Comparison of ENCODE assay signal across 18 cellular contexts in the genomic region with DNA sequence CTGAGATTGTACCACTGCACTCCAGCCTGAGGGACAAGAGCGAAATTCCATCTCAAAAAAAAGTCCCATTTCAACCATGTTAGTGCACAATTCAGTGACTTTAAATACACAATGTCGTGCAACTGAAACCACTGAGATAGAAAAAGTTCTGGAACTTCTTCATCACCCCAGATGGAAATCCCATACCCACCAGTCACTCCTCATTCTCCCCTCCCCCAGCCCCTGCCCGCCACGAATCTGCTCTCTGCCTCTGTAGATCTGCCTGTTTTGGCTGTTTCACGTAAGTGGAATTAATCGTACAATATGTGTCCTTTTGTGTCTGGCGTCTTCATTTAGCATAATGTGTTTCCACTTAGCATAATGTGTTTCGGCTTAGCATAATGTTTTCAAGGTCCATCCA. TPM values are rescaled to one million over a fixed set of nuclear protein-coding genes. Genes with fewer than 3 reads are reported as not detected.
DNase-seq lines count a peak whose midpoint lies in the region; ATAC-seq and TF ChIP-seq lines count a peak whose summit lies in the region.
"Had no signal": no experiment of that assay in that cellular context is flagged by ENCODE, and none has a peak within 500 bp of the region (broad histone marks: within the 10 kb centered on the region; RNA-seq: fewer than 3 reads in every experiment).

No MANE protein-coding gene starts in this region.

- no peaks in the 10 kb centered on the region for H3K27me3 ChIP-seq in osteoblast (ENCODE audit: insufficient read depth, low read length)

- peak; percentile 51 for DNase-seq in natural killer cell treated with Interleukin-12 subunit alpha and Interleukin-12 subunit beta and Interleukin-15 and Interleukin-18, amount 100 ng/mL, for 72 hours (ENCODE audit: low spot score)
- DNase-seq in natural killer cell, result no peak
- peak; percentile 58 for DNase-seq in osteoblast (ENCODE audit: insufficient read length, low spot score, missing footprints)
- no peak for DNase-seq in occipital lobe (lab: John Stamatoyannopoulos, UW)
- no peak for DNase-seq in activated naive CD4-positive, alpha-beta T cell treated with anti-CD3 and anti-CD28 coated beads, Interleukin-2, amount 50 U/mL, for 16 hours
- DNase-seq: Calu3; CD4-positive, alpha-beta memory T cell; COR-L47; DMS79 treated with DMSO at 0.1 percent for 48 hours; GF-D8; GOT3; HCEC 1CT had no signal

- H3K4me3 Mint-ChIP-seq in natural killer cell treated with Interleukin-12 subunit alpha and Interleukin-12 subunit beta and Interleukin-15 and Interleukin-18, amount 100 ng/mL, for 72 hours, result no peak overlapping the region
- no peak overlapping the region for H3K4me3 Mint-ChIP-seq in natural killer cell
- peak overlapping the region in 1 of 5 experiments; percentile 23 for H3K4me3 Mint-ChIP-seq in brain
- H3K4me3 Mint-ChIP-seq: CD4-positive, alpha-beta memory T cell had no signal

- H3K4me1 ChIP-seq in osteoblast (ENCODE audit: insufficient read depth, low read length), result no peaks in the 10 kb centered on the region

- H3K4me1 Mint-ChIP-seq in natural killer cell treated with Interleukin-12 subunit alpha and Interleukin-12 subunit beta and Interleukin-15 and Interleukin-18, amount 100 ng/mL, for 72 hours (ENCODE audit: low read depth in 2 of 2), result no peaks in the 10 kb centered on the region
- H3K4me1 Mint-ChIP-seq in natural killer cell (no peaks in the 10 kb centered on the region), brain (peaks cover 22% of the 10 kb centered on the region)
- H3K4me1 Mint-ChIP-seq: CD4-positive, alpha-beta memory T cell had no signal

- no peak overlapping the region for H3K27ac Mint-ChIP-seq in natural killer cell treated with Interleukin-12 subunit alpha and Interleukin-12 subunit beta and Interleukin-15 and Interleukin-18, amount 100 ng/mL, for 72 hours
- H3K27ac Mint-ChIP-seq in natural killer cell (no peak overlapping the region), brain (peak overlapping the region in 3 of 5 experiments; percentile 63 to 89 (median 73))

- ATAC-seq in natural killer cell treated with Interleukin-12 subunit alpha and Interleukin-12 subunit beta and Interleukin-15 and Interleukin-18, amount 100 ng/mL, for 72 hours, result no peak
- no peak for ATAC-seq in natural killer cell

- no peak overlapping the region for H3K27ac ChIP-seq in osteoblast (ENCODE audit: low read depth, low read length)

- H3K4me2 ChIP-seq in osteoblast (ENCODE audit: insufficient read depth, low read length), result no peak overlapping the region

- no peak for TF ChIP-seq CTCF in natural killer cell (IDR thresholded peaks at IDR 0.05)
- TF ChIP-seq CTCF in brain (conservative IDR thresholded peaks at IDR 0.05), result no peak
- no peak for TF ChIP-seq CTCF in osteoblast (IDR thresholded peaks at IDR 0.05; ENCODE audit: extremely low read depth, low read depth, low read length)

- no peaks in the 10 kb centered on the region for H3K9me3 ChIP-seq in osteoblast (ENCODE audit: low read depth, low read length)

- no peaks in the 10 kb centered on the region for H3K36me3 ChIP-seq in osteoblast (ENCODE audit: insufficient read depth, low read length)

- H3K4me3 ChIP-seq in osteoblast (ENCODE audit: insufficient read depth, low read length), result no peak overlapping the region

- intact Hi-C loops in natural killer cell (cut with micrococcal nuclease), result no loop called here

- H3K79me2 ChIP-seq in osteoblast (ENCODE audit: insufficient read depth, low read length), result no peaks in the 10 kb centered on the region

- no peaks in the 10 kb centered on the region for H3K9me3 Mint-ChIP-seq in natural killer cell treated with Interleukin-12 subunit alpha and Interleukin-12 subunit beta and Interleukin-15 and Interleukin-18, amount 100 ng/mL, for 72 hours
- H3K9me3 Mint-ChIP-seq in natural killer cell, result no peaks in the 10 kb centered on the region
- H3K9me3 Mint-ChIP-seq in brain, result no peaks in the 10 kb centered on the region
- H3K9me3 Mint-ChIP-seq: CD4-positive, alpha-beta memory T cell had no signal

- H3K27me3 Mint-ChIP-seq in natural killer cell treated with Interleukin-12 subunit alpha and Interleukin-12 subunit beta and Interleukin-15 and Interleukin-18, amount 100 ng/mL, for 72 hours, result peaks cover 0 to 2% of the 10 kb centered on the region in 2 donors
- H3K27me3 Mint-ChIP-seq in natural killer cell (ENCODE audit: low read depth in 2 of 2), result peaks cover 0 to 3% of the 10 kb centered on the region in 2 donors
- H3K27me3 Mint-ChIP-seq in brain, result peaks cover 9% of the 10 kb centered on the region

- H2AFZ ChIP-seq in osteoblast (ENCODE audit: low read length), result no peak overlapping the region

- H4K20me1 ChIP-seq in osteoblast (ENCODE audit: insufficient read depth, low read length), result no peaks in the 10 kb centered on the region

- H3K36me3 Mint-ChIP-seq in natural killer cell treated with Interleukin-12 subunit alpha and Interleukin-12 subunit beta and Interleukin-15 and Interleukin-18, amount 100 ng/mL, for 72 hours, result no peaks in the 10 kb centered on the region
- H3K36me3 Mint-ChIP-seq in natural killer cell, result no peaks in the 10 kb centered on the region
- no peaks in the 10 kb centered on the region for H3K36me3 Mint-ChIP-seq in brain
- H3K36me3 Mint-ChIP-seq: CD4-positive, alpha-beta memory T cell had no signal

RNA-seq across cellular contexts. Expression of gene SPPL2C, which starts 3.6 kb away (rescaled TPM):
- total RNA-seq in natural killer cell treated with Interleukin-12 subunit alpha and Interleukin-12 subunit beta and Interleukin-15 and Interleukin-18, amount 100 ng/mL, for 72 hours, result not detected
- not detected for total RNA-seq in natural killer cell
- not detected for polyA plus RNA-seq in brain (ENCODE audit: insufficient read depth, low read depth, low replicate concordance)
- total RNA-seq in osteoblast, result not detected in 2 replicates
- total RNA-seq in occipital lobe, result not detected
- total RNA-seq: A172; A673; Calu3; CD4-positive, alpha-beta memory T cell; Daoy; G401 had no signal
- polyA plus RNA-seq: BJ; CD4-positive, alpha-beta memory T cell had no signal

RNA-seq across cellular contexts. Expression of gene MAPT, which starts 53.3 kb away (rescaled TPM):
- under 1 TPM; 0.14 to 0.17 TPM for total RNA-seq in natural killer cell treated with Interleukin-12 subunit alpha and Interleukin-12 subunit beta and Interleukin-15 and Interleukin-18, amount 100 ng/mL, for 72 hours
- total RNA-seq in natural killer cell (1 to 10 TPM in 1 of 3 donors, under 1 TPM in 2; 0.14 to 1.3 (median 0.58) TPM), osteoblast (0.29 and 0.36 TPM in 2 replicates), occipital lobe (93.1 TPM)
- 154 TPM for polyA plus RNA-seq in brain (ENCODE audit: insufficient read depth, low read depth, low replicate concordance)

RNA-seq across cellular contexts. Expression of gene CRHR1, which starts 57.0 kb away (rescaled TPM):
- total RNA-seq in natural killer cell treated with Interleukin-12 subunit alpha and Interleukin-12 subunit beta and Interleukin-15 and Interleukin-18, amount 100 ng/mL, for 72 hours, result not detected
- total RNA-seq in natural killer cell (not detected), osteoblast (not detected in 2 replicates), occipital lobe (6.6 TPM)
- polyA plus RNA-seq in brain (ENCODE audit: insufficient read depth, low read depth, low replicate concordance), result 4.1 TPM
- total RNA-seq: A673; Calu3; CD4-positive, alpha-beta memory T cell; G401 had no signal
- polyA plus RNA-seq: BJ; CD4-positive, alpha-beta memory T cell had no signal

Comparison
In these comparisons a context has a peak if more than half of its experiments do, and no peak if none do; other contexts are left out.
1. DNase-seq: peak in natural killer cell treated with Interleukin-12 subunit alpha and Interleukin-12 subunit beta and Interleukin-15 and Interleukin-18, amount 100 ng/mL, for 72 hours (single experiment) and osteoblast (single experiment); none in natural killer cell (single experiment), occipital lobe (single experiment) and activated naive CD4-positive, alpha-beta T cell treated with anti-CD3 and anti-CD28 coated beads, Interleukin-2, amount 50 U/mL, for 16 hours (single experiment).
2. H3K27ac Mint-ChIP-seq: peak in brain (3 of 5); none in natural killer cell treated with Interleukin-12 subunit alpha and Interleukin-12 subunit beta and Interleukin-15 and Interleukin-18, amount 100 ng/mL, for 72 hours (0 of 2) and natural killer cell (0 of 2).
3. RNA of gene MAPT, which starts 53.3 kb away (total RNA-seq): 93.1 TPM in occipital lobe (single experiment); 0.14 to 1.3 TPM in natural killer cell, 0.29 to 0.36 TPM in osteoblast and 0.14 to 0.17 TPM in natural killer cell treated with Interleukin-12 subunit alpha and Interleukin-12 subunit beta and Interleukin-15 and Interleukin-18, amount 100 ng/mL, for 72 hours; every median in the first group is over 10 times any median in the second.